In genomic region chr10:113521482-113521795, GRCh38 we compare ENCODE assay signal across 13 cellular contexts. TPM values are rescaled to one million over a fixed set of nuclear protein-coding genes. Genes with fewer than 3 reads are reported as not detected.
DNase-seq lines count a peak whose midpoint lies in the region; ATAC-seq and TF ChIP-seq lines count a peak whose summit lies in the region.
"Had no signal": no experiment of that assay in that cellular context is flagged by ENCODE, and none has a peak within 500 bp of the region (broad histone marks: within the 10 kb centered on the region; RNA-seq: fewer than 3 reads in every experiment).

No MANE protein-coding gene starts in this region.

- intact Hi-C loops in CD14-positive monocyte (cut with micrococcal nuclease) (no loop called here), OCI-LY7 (cut with micrococcal nuclease; ENCODE audit: unreplicated experiment) (loop anchor here (5.0 kb wide), 1 partner anchor 1044 kb away; no protein-coding TSS in a partner anchor)

- no peak overlapping the region for H3K4me3 ChIP-seq in OCI-LY7 (ENCODE audit: low read depth, low read length, poor library complexity, severe bottlenecking)
- H3K4me3 ChIP-seq: GM23248 had no signal

- H2AFZ ChIP-seq in OCI-LY7 (ENCODE audit: low read length): no peak overlapping the region

- no peaks in the 10 kb centered on the region for H3K36me3 ChIP-seq in OCI-LY7 (ENCODE audit: insufficient read depth, low read length)

- H3K9me3 Mint-ChIP-seq in CD14-positive monocyte (no peaks in the 10 kb centered on the region), chondrocyte (ENCODE audit: low read depth) (no peaks in the 10 kb centered on the region)
- no peaks in the 10 kb centered on the region for H3K9me3 Mint-ChIP-seq in activated naive CD8-positive, alpha-beta T cell treated with anti-CD3 and anti-CD28 coated beads, Interleukin-2, amount 50 U/mL, for 24 hours
- H3K9me3 Mint-ChIP-seq: T-helper 2 cell treated with Interferon-gamma antibody and Interleukin-4, amounts not matched to agents 5 μg/mL and 100 μg/mL, for 36 hours had no signal

- H3K4me3 Mint-ChIP-seq in CD14-positive monocyte (no peak overlapping the region), chondrocyte (ENCODE audit: unreplicated experiment) (no peak overlapping the region)
- H3K4me3 Mint-ChIP-seq in activated naive CD8-positive, alpha-beta T cell treated with anti-CD3 and anti-CD28 coated beads, Interleukin-2, amount 50 U/mL, for 24 hours: no peak overlapping the region
- H3K4me3 Mint-ChIP-seq: T-helper 2 cell treated with Interferon-gamma antibody and Interleukin-4, amounts not matched to agents 5 μg/mL and 100 μg/mL, for 36 hours had no signal

- H3K36me3 Mint-ChIP-seq in CD14-positive monocyte (no peaks in the 10 kb centered on the region), chondrocyte (ENCODE audit: low read depth) (no peaks in the 10 kb centered on the region)
- no peaks in the 10 kb centered on the region for H3K36me3 Mint-ChIP-seq in activated naive CD8-positive, alpha-beta T cell treated with anti-CD3 and anti-CD28 coated beads, Interleukin-2, amount 50 U/mL, for 24 hours (ENCODE audit: low read depth)

- no peaks in the 10 kb centered on the region for H3K4me1 ChIP-seq in OCI-LY7 (ENCODE audit: insufficient read depth, low read length, poor library complexity, severe bottlenecking)

- ATAC-seq in GM21619 (IDR thresholded peaks at IDR 0.05; ENCODE audit: unreplicated experiment) (peak; percentile 15), GM21529 (IDR thresholded peaks at IDR 0.05; ENCODE audit: unreplicated experiment) (no peak)
- no peak for ATAC-seq in activated naive CD8-positive, alpha-beta T cell treated with anti-CD3 and anti-CD28 coated beads, Interleukin-2, amount 50 U/mL, for 24 hours

- no peak overlapping the region for H3K27ac Mint-ChIP-seq in CD14-positive monocyte
- no peak overlapping the region for H3K27ac Mint-ChIP-seq in chondrocyte (ENCODE audit: unreplicated experiment)
- no peak overlapping the region for H3K27ac Mint-ChIP-seq in activated naive CD8-positive, alpha-beta T cell treated with anti-CD3 and anti-CD28 coated beads, Interleukin-2, amount 50 U/mL, for 24 hours
- H3K27ac Mint-ChIP-seq: T-helper 2 cell treated with Interferon-gamma antibody and Interleukin-4, amounts not matched to agents 5 μg/mL and 100 μg/mL, for 36 hours had no signal

- no peak overlapping the region for H3K4me2 ChIP-seq in OCI-LY7 (ENCODE audit: low read length)

- POLR2A ChIA-PET in OCI-LY7 (lab: Charles Lee): no interaction called here

- no peaks in the 10 kb centered on the region for H3K79me2 ChIP-seq in OCI-LY7 (ENCODE audit: insufficient read depth, low read depth, low read length)

- H3K27ac ChIP-seq in OCI-LY7 (ENCODE audit: low read depth, low read length, poor library complexity, severe bottlenecking): no peak overlapping the region
- H3K27ac ChIP-seq: C4-2B, GM23248 had no signal

- no peak for DNase-seq in CD14-positive monocyte (ENCODE audit: low spot score)
- DNase-seq in OCI-LY7 (ENCODE audit: low spot score): no peak
- DNase-seq in chondrocyte (ENCODE audit: low spot score): no peak
- DNase-seq in C1 segment of cervical spinal cord (lab: John Stamatoyannopoulos, UW): no peak
- no peak for DNase-seq in AG08395 (ENCODE audit: low spot score)
- DNase-seq in activated naive CD8-positive, alpha-beta T cell treated with anti-CD3 and anti-CD28 coated beads, Interleukin-2, amount 50 U/mL, for 24 hours: no peak
- DNase-seq: NCI-H226, NCI-H524 treated with DMSO at 0.1 percent for 48 hours had no signal

- TF ChIP-seq CTCF in CD14-positive monocyte (IDR thresholded peaks at IDR 0.05) (peak; percentile 52), OCI-LY7 (conservative IDR thresholded peaks at IDR 0.05; ENCODE audit: low read length) (peak; percentile 31; the same call in 1 of the 2 replicates), chondrocyte (IDR thresholded peaks at IDR 0.05) (peak; percentile 69)

- H3K27me3 Mint-ChIP-seq in CD14-positive monocyte (ENCODE audit: low read depth in 3 of 3): peaks cover 2 to 7% (median 2%) of the 10 kb centered on the region in 3 donors
- H3K27me3 Mint-ChIP-seq in chondrocyte (ENCODE audit: low read depth): no peaks in the 10 kb centered on the region
- H3K27me3 Mint-ChIP-seq in activated naive CD8-positive, alpha-beta T cell treated with anti-CD3 and anti-CD28 coated beads, Interleukin-2, amount 50 U/mL, for 24 hours: peaks cover 8% of the 10 kb centered on the region

- BruUV-seq in OCI-LY7 (replicated peaks; lab: Mats Ljungman, UMichigan): no TSS peak

- H3K9me2 ChIP-seq in OCI-LY7 (ENCODE audit: insufficient read depth, low read length): no peaks in the 10 kb centered on the region

- H3K4me1 Mint-ChIP-seq in CD14-positive monocyte: peaks cover 6% of the 10 kb centered on the region
- H3K4me1 Mint-ChIP-seq in chondrocyte (ENCODE audit: low read depth): peaks cover 21% of the 10 kb centered on the region
- no peaks in the 10 kb centered on the region for H3K4me1 Mint-ChIP-seq in activated naive CD8-positive, alpha-beta T cell treated with anti-CD3 and anti-CD28 coated beads, Interleukin-2, amount 50 U/mL, for 24 hours

- no peaks in the 10 kb centered on the region for H3K9me3 ChIP-seq in OCI-LY7 (ENCODE audit: low read length)

- CTCF ChIA-PET in OCI-LY7 (lab: Charles Lee; ENCODE audit: unreplicated experiment): no interaction called here

- no peaks in the 10 kb centered on the region for H4K20me1 ChIP-seq in OCI-LY7 (ENCODE audit: insufficient read depth, low read length)

RNA-seq across cellular contexts. Expression of gene HABP2, which starts 31.4 kb away (rescaled TPM):
- polyA plus RNA-seq in CD14-positive monocyte: not detected
- not detected in 2 replicates for total RNA-seq in OCI-LY7 (2014; rRNA removed; shearing (Covaris generic))
- not detected in 2 replicates for total RNA-seq in OCI-LY7 (2022)
- not detected in 3 replicates for total RNA-seq in chondrocyte
- total RNA-seq: GM23248 had no signal
- polyA plus RNA-seq: GM23248 had no signal
